Comparison of ENCODE assay signal across 22 cellular contexts in the genomic region with DNA sequence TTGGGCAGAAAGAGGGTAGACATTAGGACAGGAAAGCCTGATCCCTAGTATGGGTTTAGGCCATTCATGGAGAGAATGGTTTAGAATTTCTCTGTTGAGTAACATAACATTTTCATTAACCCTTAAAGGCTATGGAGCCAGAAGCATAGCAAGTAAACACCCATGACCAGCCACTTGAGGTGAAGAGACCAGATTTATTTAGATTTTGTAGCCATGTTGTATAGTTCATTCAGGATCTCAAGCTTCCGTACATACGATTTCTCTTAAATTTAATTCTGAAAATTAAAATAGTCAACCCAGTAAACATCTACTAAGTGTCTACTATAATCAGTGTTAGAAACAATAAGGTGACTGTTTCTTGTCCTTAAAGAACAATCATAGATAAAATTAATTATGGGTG.
"Had no signal": no experiment of that assay in that cellular context is flagged by ENCODE, and none has a peak within 500 bp of the region (broad histone marks: within the 10 kb centered on the region; RNA-seq: fewer than 3 reads in every experiment).

No MANE protein-coding gene starts in this region.

- H3K9me3 ChIP-seq: esophagus muscularis mucosa, left lung, lower lobe of right lung, mucosa of descending colon had no signal

- H3K4me3 ChIP-seq: coronary artery, dorsolateral prefrontal cortex, esophagus muscularis mucosa, heart right ventricle, left lung, lower lobe of right lung, mucosa of descending colon had no signal

- H3K27ac ChIP-seq: coronary artery, dorsolateral prefrontal cortex, esophagus muscularis mucosa, foreskin keratinocyte, left lung, lower lobe of right lung had no signal

- H3K36me3 ChIP-seq: esophagus muscularis mucosa, heart right ventricle, left lung, lower lobe of right lung had no signal

- H3K4me3 Mint-ChIP-seq: mesothelial cell of epicardium, naive B cell had no signal

- H3K4me1 Mint-ChIP-seq: naive B cell had no signal

- H3K27me3 ChIP-seq: dorsolateral prefrontal cortex, esophagus muscularis mucosa, foreskin keratinocyte, heart right ventricle, left lung had no signal

- ATAC-seq: foreskin keratinocyte, heart right ventricle, left cardiac atrium, left lung, left ventricle myocardium superior, lower lobe of right lung, mucosa of descending colon had no signal

- DNase-seq: dermis blood vessel endothelial cell; dorsolateral prefrontal cortex; effector CD4-positive, alpha-beta T cell; effector memory CD4-positive, alpha-beta T cell; foreskin keratinocyte; glutamatergic neuron; head of caudate nucleus; heart right ventricle; hippocampal formation; left cardiac atrium; left lung; left ventricle myocardium superior; lower lobe of right lung; mesenchymal stem cell; mucosa of descending colon; naive B cell had no signal

- H3K27ac Mint-ChIP-seq: mesothelial cell of epicardium, naive B cell had no signal

- FAIRE-seq: endothelial cell of umbilical vein, islet of Langerhans, keratinocyte had no signal

- H3K4me1 ChIP-seq: foreskin keratinocyte had no signal

- H3K36me3 Mint-ChIP-seq: naive B cell had no signal
